Comparison of ENCODE assay signal across 1 cellular context in the genomic region with DNA sequence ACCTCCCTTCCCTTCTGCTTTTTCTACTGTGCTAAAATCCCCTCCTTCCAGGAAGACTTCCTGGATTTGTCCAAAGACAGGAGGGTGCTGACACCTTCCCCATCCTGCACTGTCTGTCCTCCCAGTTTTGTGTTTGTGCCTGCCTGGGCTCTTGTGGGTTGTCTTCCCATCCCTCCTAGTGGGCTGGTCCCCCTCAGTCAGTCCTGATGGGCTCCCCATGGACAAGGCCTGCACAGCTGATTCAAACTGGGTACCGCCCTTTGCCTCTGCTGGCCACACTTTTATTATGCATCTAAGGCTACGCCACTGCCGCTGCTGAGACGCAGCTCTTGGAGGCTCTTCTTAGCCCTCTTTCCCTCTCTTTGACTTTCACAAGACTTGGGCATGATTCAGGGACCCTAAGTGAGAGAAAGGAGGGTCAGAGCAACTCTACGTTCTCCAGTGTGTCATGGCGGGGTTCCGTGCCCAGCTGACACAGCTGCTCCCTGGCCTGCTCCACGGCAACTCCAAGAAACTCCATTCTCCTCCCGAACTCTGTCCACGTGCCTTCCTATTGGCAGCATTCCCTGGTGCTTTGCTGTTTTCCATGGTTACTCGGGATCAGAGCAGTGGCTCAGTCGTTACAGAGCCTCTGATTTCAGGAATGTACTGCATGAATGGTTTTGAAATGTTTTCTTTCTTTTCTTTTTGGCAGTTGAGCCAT.
TF ChIP-seq lines count a peak whose summit lies in the region.

No MANE protein-coding gene starts in this region.

TF ChIP-seq in K562, 482 proteins besides CTCF, POLR2A, EP300 and RAD21:
- TF ChIP-seq, protein P1, sequence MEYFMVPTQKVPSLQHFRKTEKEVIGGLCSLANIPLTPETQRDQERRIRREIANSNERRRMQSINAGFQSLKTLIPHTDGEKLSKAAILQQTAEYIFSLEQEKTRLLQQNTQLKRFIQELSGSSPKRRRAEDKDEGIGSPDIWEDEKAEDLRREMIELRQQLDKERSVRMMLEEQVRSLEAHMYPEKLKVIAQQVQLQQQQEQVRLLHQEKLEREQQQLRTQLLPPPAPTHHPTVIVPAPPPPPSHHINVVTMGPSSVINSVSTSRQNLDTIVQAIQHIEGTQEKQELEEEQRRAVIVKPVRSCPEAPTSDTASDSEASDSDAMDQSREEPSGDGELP (CRISPR knock-in tag; IDR thresholded peaks at IDR 0.05; ENCODE audit: borderline replicate concordance) = no peak
- TF ChIP-seq STAG1 (CRISPR knock-in tag; IDR thresholded peaks at IDR 0.05; ENCODE audit: borderline replicate concordance) (no peak), ZNF24 (IDR thresholded peaks at IDR 0.05) (no peak), CUX1 (CRISPR knock-in tag; IDR thresholded peaks at IDR 0.05) (no peak), ZFP36 (IDR thresholded peaks at IDR 0.05; ENCODE audit: low read depth, low read length, partially characterized antibody) (peak; percentile 29)
